18 cellular contexts compared by ENCODE assay signal in the genomic region with DNA sequence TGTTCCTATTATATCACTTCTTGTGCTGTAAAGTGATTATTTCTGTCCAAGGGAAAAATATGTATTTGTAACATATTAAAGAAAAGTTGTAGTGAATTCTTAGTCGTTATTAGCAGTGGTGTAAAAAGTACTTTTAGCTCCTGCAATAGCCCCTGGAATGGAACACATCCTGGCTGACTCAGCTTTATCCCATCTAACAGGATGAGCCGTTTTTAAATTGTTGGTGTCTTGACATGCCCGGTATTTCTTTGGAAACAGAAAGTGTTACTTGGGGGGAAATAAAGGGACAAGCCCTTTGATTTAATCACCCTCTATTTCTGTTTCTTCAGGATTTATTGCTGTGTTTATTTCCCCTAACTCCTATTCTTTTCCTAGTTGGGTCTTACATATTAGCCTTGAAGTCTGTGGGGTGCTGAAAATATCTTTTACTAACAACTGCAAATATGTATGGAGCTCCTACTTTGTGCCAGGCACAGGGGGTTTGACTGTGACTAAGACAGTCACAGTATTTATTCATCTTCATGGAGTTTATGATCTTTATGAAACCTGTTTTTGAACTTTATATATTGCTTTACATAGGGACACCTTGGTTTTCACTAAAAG. TPM values are rescaled to one million over a fixed set of nuclear protein-coding genes. Genes with fewer than 3 reads are reported as not detected.
A peak's percentile ranks its signal among the peaks of the same experiment; 100 is the strongest.
DNase-seq lines count a peak whose midpoint lies in the region; ATAC-seq, FAIRE-seq and TF ChIP-seq lines count a peak whose summit lies in the region.
"Had no signal": no experiment of that assay in that cellular context is flagged by ENCODE, and none has a peak within 500 bp of the region (broad histone marks: within the 10 kb centered on the region; RNA-seq: fewer than 3 reads in every experiment).

No MANE protein-coding gene starts in this region.

- no peak overlapping the region for H3K27ac ChIP-seq in CD4-positive, alpha-beta memory T cell (ENCODE audit: low read depth, low read length)
- H3K27ac ChIP-seq in mesenchymal stem cell (ENCODE audit: low read length, poor library complexity, severe bottlenecking) (peak overlapping the region; percentile 65), upper lobe of right lung (no peak overlapping the region)
- H3K27ac ChIP-seq: gastroesophageal sphincter, Peyer's patch, testis had no signal

- DNase-seq in CD4-positive, alpha-beta memory T cell: no peak
- DNase-seq in HTR-8/SVneo (ENCODE audit: insufficient read length, low spot score): peak; percentile 19
- peak; percentile 92 for DNase-seq in bronchial epithelial cell (ENCODE audit: low read depth)
- DNase-seq in mesenchymal stem cell: peak; percentile 43
- no peak for DNase-seq in activated effector memory CD4-positive, alpha-beta T cell treated with anti-CD3 and anti-CD28 coated beads, Interleukin-2, amount 50 U/mL, for 16 hours
- no peak for DNase-seq in cerebellar nuclear complex (lab: John Stamatoyannopoulos, UW)
- DNase-seq in upper lobe of right lung: no peak
- DNase-seq: activated CD4-positive, alpha-beta T cell treated with anti-CD3 and anti-CD28 coated beads, Interleukin-2, amount 50 U/mL, for 48 hours; activated naive CD4-positive, alpha-beta T cell; cortex of kidney; kidney glomerular epithelial cell; NCI-H1092; NCI-H446 treated with DMSO at 0.1 percent for 48 hours; Peyer's patch; T1000; testis had no signal

- H3K4me2 ChIP-seq in mesenchymal stem cell (ENCODE audit: low read length, poor library complexity, severe bottlenecking): no peak overlapping the region

- peak overlapping the region in 4 of 7 donors; percentile 4 to 73 (median 46) for H3K27ac Mint-ChIP-seq in CD4-positive, alpha-beta memory T cell

- no peak for TF ChIP-seq CTCF in bronchial epithelial cell (IDR thresholded peaks at IDR 0.05; ENCODE audit: insufficient read depth, low read length, severe bottlenecking)
- no peak for TF ChIP-seq CTCF in upper lobe of right lung (IDR thresholded peaks at IDR 0.05)

- H3K9me3 ChIP-seq in CD4-positive, alpha-beta memory T cell (ENCODE audit: control insufficient read depth in 1 of 2, low read length in 2 of 2): no peaks in the 10 kb centered on the region
- H3K9me3 ChIP-seq in mesenchymal stem cell (ENCODE audit: control insufficient read depth, low read length) (no peaks in the 10 kb centered on the region), upper lobe of right lung (no peaks in the 10 kb centered on the region)
- H3K9me3 ChIP-seq: gastroesophageal sphincter, Peyer's patch, testis had no signal

- WGBS in mesenchymal stem cell: 27% methylated on average over 1 of the region's 3 CpGs

- no peaks in the 10 kb centered on the region for H3K27me3 ChIP-seq in CD4-positive, alpha-beta memory T cell (ENCODE audit: insufficient read depth, low read length)
- H3K27me3 ChIP-seq in bronchial epithelial cell (ENCODE audit: control insufficient read depth, insufficient read depth, low read length) (no peaks in the 10 kb centered on the region), mesenchymal stem cell (ENCODE audit: control insufficient read depth in 1 of 2, insufficient read depth in 1 of 2, low read length in 2 of 2) (no peaks in the 10 kb centered on the region), upper lobe of right lung (no peaks in the 10 kb centered on the region)
- H3K27me3 ChIP-seq: gastroesophageal sphincter, Peyer's patch, testis had no signal

- POLR2A ChIA-PET in CD4-positive, alpha-beta memory T cell (lab: Charles Lee; ENCODE audit: partially characterized antibody): interaction anchor here (0.5 to 2.3 kb wide), 4 partner anchors 9 to 65 kb away, joined by 3 to 10 read pairs (median 3); partner anchors contain the start of genes COG3 and SLC25A30

- H3K4me1 Mint-ChIP-seq in CD4-positive, alpha-beta memory T cell: peaks cover 4 to 19% (median 9%) of the 10 kb centered on the region in 4 donors

- no peak overlapping the region for H3K4me3 Mint-ChIP-seq in CD4-positive, alpha-beta memory T cell

- intact Hi-C loops in CD4-positive, alpha-beta memory T cell (cut with micrococcal nuclease): no loop called here
- intact Hi-C loops in upper lobe of right lung (cut with DNase I): no loop called here

- H4K8ac ChIP-seq in mesenchymal stem cell (ENCODE audit: low read length): no peak overlapping the region

- no peak overlapping the region for H3K4ac ChIP-seq in mesenchymal stem cell (ENCODE audit: low read depth in 1 of 2, low read length in 2 of 2)

- no peak for FAIRE-seq in HTR-8/SVneo (lab: Jason Lieb, UNC)
- FAIRE-seq in bronchial epithelial cell (lab: Jason Lieb, UNC): no peak

- no peak overlapping the region for H2BK5ac ChIP-seq in mesenchymal stem cell (ENCODE audit: low read depth, low read length, poor library complexity, severe bottlenecking)

- no peak overlapping the region for H4K91ac ChIP-seq in mesenchymal stem cell (ENCODE audit: low read length)

- no peak overlapping the region for H3K4me3 ChIP-seq in CD4-positive, alpha-beta memory T cell (ENCODE audit: low read length in 2 of 2)
- H3K4me3 ChIP-seq in bronchial epithelial cell (ENCODE audit: low read depth, low read length): no peak overlapping the region
- H3K4me3 ChIP-seq in mesenchymal stem cell (ENCODE audit: insufficient read depth in 1 of 2, low read depth in 1 of 2, low read length in 2 of 2): no peak overlapping the region
- no peak overlapping the region for H3K4me3 ChIP-seq in upper lobe of right lung
- H3K4me3 ChIP-seq: gastroesophageal sphincter, Peyer's patch, testis had no signal

- H3K9ac ChIP-seq in mesenchymal stem cell (ENCODE audit: low read length): peak overlapping the region; percentile 13

- no peaks in the 10 kb centered on the region for H3K27me3 Mint-ChIP-seq in CD4-positive, alpha-beta memory T cell

- H3K36me3 ChIP-seq in CD4-positive, alpha-beta memory T cell (ENCODE audit: insufficient read depth, low read length): peaks cover 30% of the 10 kb centered on the region
- peaks cover 5% of the 10 kb centered on the region for H3K36me3 ChIP-seq in bronchial epithelial cell (ENCODE audit: control insufficient read depth, insufficient read depth, low read length)
- peaks cover 6 to 65% of the 10 kb centered on the region in 2 experiments for H3K36me3 ChIP-seq in mesenchymal stem cell (ENCODE audit: control insufficient read depth in 1 of 2, insufficient read depth in 2 of 2, low read depth in 1 of 2, low read length in 2 of 2)
- H3K36me3 ChIP-seq in upper lobe of right lung: peaks cover 70% of the 10 kb centered on the region

- H2BK120ac ChIP-seq in mesenchymal stem cell (ENCODE audit: low read depth, low read length): no peak overlapping the region

- H3K14ac ChIP-seq in mesenchymal stem cell (ENCODE audit: low read length in 2 of 2): no peak overlapping the region

- no peak overlapping the region for H2AFZ ChIP-seq in mesenchymal stem cell (ENCODE audit: low read depth, low read length)

- CTCF ChIA-PET in CD4-positive, alpha-beta memory T cell (lab: Charles Lee; ENCODE audit: partially characterized antibody): interaction anchor here (1.1 to 2.3 kb wide), 2 partner anchors 19 to 112 kb away, joined by 3 to 8 read pairs; no protein-coding TSS in a partner anchor

- H3K18ac ChIP-seq in mesenchymal stem cell (ENCODE audit: low read depth in 1 of 2, low read length in 2 of 2): no peak overlapping the region

- H3K4me1 ChIP-seq in CD4-positive, alpha-beta memory T cell (ENCODE audit: insufficient read depth, low read length): no peaks in the 10 kb centered on the region
- H3K4me1 ChIP-seq in mesenchymal stem cell (ENCODE audit: control insufficient read depth, insufficient read depth, low read depth, low read length) (no peaks in the 10 kb centered on the region), upper lobe of right lung (no peaks in the 10 kb centered on the region)
- H3K4me1 ChIP-seq: gastroesophageal sphincter, Peyer's patch, testis had no signal

- H3K79me1 ChIP-seq in mesenchymal stem cell (replicated peaks; ENCODE audit: low read length, poor library complexity, severe bottlenecking): peaks cover 2% of the 10 kb centered on the region

- H3K9me3 Mint-ChIP-seq in CD4-positive, alpha-beta memory T cell: no peaks in the 10 kb centered on the region

- H2BK12ac ChIP-seq in mesenchymal stem cell (ENCODE audit: low read length in 2 of 2): no peak overlapping the region

- no peak overlapping the region for H3K23ac ChIP-seq in mesenchymal stem cell (ENCODE audit: low read length in 2 of 2)

- H2BK15ac ChIP-seq in mesenchymal stem cell (ENCODE audit: low read depth, poor library complexity, severe bottlenecking): no peak overlapping the region

- H3K36me3 Mint-ChIP-seq in CD4-positive, alpha-beta memory T cell: peaks cover 44 to 63% of the 10 kb centered on the region in 2 donors

- ATAC-seq in upper lobe of right lung (no peak), GM18511 (IDR thresholded peaks at IDR 0.05; ENCODE audit: unreplicated experiment) (no peak)
- ATAC-seq: gastroesophageal sphincter had no signal

- no peak overlapping the region for H2AK5ac ChIP-seq in mesenchymal stem cell (ENCODE audit: low read length, severe bottlenecking)

RNA-seq across cellular contexts. Expression of gene COG3, which starts 17.9 kb away (rescaled TPM):
- total RNA-seq in CD4-positive, alpha-beta memory T cell: 10 to 100 TPM; 51.1 to 59.8 TPM
- 10 to 100 TPM; 28.8 to 29.5 TPM for polyA plus RNA-seq in CD4-positive, alpha-beta memory T cell
- total RNA-seq in bronchial epithelial cell: 42.2 and 47.4 TPM in 2 replicates
- 19.8 TPM for polyA plus RNA-seq in mesenchymal stem cell (2013, experiment 1 of 2)
- 24.8 TPM for polyA plus RNA-seq in mesenchymal stem cell (2013, experiment 2 of 2)
- total RNA-seq in upper lobe of right lung: 26.4 TPM

Comparison
In these comparisons a context has a peak if more than half of its experiments do, and no peak if none do; other contexts are left out.
1. DNase-seq: peak in HTR-8/SVneo (single experiment), bronchial epithelial cell (single experiment) and mesenchymal stem cell (single experiment); none in CD4-positive, alpha-beta memory T cell (0 of 5), activated effector memory CD4-positive, alpha-beta T cell treated with anti-CD3 and anti-CD28 coated beads, Interleukin-2, amount 50 U/mL, for 16 hours (single experiment), cerebellar nuclear complex (0 of 2) and upper lobe of right lung (single experiment).